ENCODE assay signal across 9 cellular contexts in the genomic region with DNA sequence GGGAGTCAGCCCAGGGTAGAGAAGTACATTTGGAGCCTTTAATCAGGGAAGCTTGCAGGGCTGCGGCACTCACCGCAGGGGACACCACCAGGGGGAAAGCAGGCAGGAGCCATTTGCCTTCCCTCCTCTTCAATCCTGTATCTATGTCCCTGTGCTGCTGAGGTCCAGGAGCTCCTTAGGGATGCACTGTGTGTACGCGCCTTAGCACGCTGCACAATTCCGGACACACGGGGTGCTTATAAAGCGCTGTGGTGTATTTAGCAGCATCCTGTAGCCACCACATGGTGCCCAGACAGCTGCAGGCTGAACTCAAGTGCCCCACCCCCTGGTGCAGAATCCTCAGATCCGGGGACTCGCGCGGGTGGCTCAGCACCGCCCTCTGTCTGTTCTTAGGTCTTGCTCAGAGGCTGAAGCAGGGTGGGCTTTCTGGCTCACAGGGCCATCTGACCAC.
DNase-seq lines count a peak whose midpoint lies in the region; ATAC-seq and TF ChIP-seq lines count a peak whose summit lies in the region.
"Had no signal": no experiment of that assay in that cellular context is flagged by ENCODE, and none has a peak within 500 bp of the region (broad histone marks: within the 10 kb centered on the region; RNA-seq: fewer than 3 reads in every experiment).

No MANE protein-coding gene starts in this region.

- H3K9ac ChIP-seq in smooth muscle cell (ENCODE audit: low read depth) = no peak overlapping the region

- TF ChIP-seq CTCF in cardiac muscle cell (IDR thresholded peaks at IDR 0.05; ENCODE audit: low read depth, low read length) (peak; percentile 9), smooth muscle cell (IDR thresholded peaks at IDR 0.05; ENCODE audit: borderline replicate concordance, insufficient read depth, poor library complexity, severe bottlenecking) (peak; percentile 8)

- no peaks in the 10 kb centered on the region for H3K9me3 ChIP-seq in cardiac muscle cell (ENCODE audit: low read depth)
- no peaks in the 10 kb centered on the region for H3K9me3 ChIP-seq in smooth muscle cell (replicated peaks; ENCODE audit: low read depth)
- H3K9me3 ChIP-seq: psoas muscle had no signal

- ATAC-seq in HG02642 (IDR thresholded peaks at IDR 0.05; ENCODE audit: poor library complexity, unreplicated experiment) (no peak), HG03469 (IDR thresholded peaks at IDR 0.05; ENCODE audit: unreplicated experiment) (no peak)
- ATAC-seq: psoas muscle had no signal

- in situ Hi-C loops in SK-MEL-5 (cut with HindIII; ENCODE audit: low pct_unique_long_range_greater_than_20kb, low sequenced_read_pairs) = no loop called here

- peaks cover 5% of the 10 kb centered on the region for H3K4me1 ChIP-seq in cardiac muscle cell (ENCODE audit: low read depth)
- H3K4me1 ChIP-seq in smooth muscle cell (ENCODE audit: low read depth) = no peaks in the 10 kb centered on the region
- H3K4me1 ChIP-seq: psoas muscle had no signal

- H3K27me3 ChIP-seq in cardiac muscle cell (no peaks in the 10 kb centered on the region), smooth muscle cell (ENCODE audit: low read depth) (no peaks in the 10 kb centered on the region)

- H4K20me1 ChIP-seq in smooth muscle cell (ENCODE audit: low read depth) = no peaks in the 10 kb centered on the region

- peak overlapping the region; percentile 1 for H2AFZ ChIP-seq in smooth muscle cell (ENCODE audit: low read depth)

- no peaks in the 10 kb centered on the region for H3K79me2 ChIP-seq in smooth muscle cell (ENCODE audit: low read depth)

- H3K27ac ChIP-seq in cardiac muscle cell = no peak overlapping the region
- no peak overlapping the region for H3K27ac ChIP-seq in smooth muscle cell (ENCODE audit: low read depth)
- H3K27ac ChIP-seq: psoas muscle had no signal

- DNase-seq in MV-4-11 (lab: John Stamatoyannopoulos, UW) = peak; percentile 54
- peak; percentile 62 for DNase-seq in SK-MEL-5 (ENCODE audit: low read depth, low spot score)
- DNase-seq in cardiac muscle cell (ENCODE audit: low read depth in 1 of 2, low spot score in 1 of 2) = peak; percentile 2 to 74
- DNase-seq in smooth muscle cell (lab: John Stamatoyannopoulos, UW; ENCODE audit: unreplicated experiment) = no peak
- no peak for DNase-seq in glomerular visceral epithelial cell (ENCODE audit: extremely low spot score)
- DNase-seq: effector CD4-positive, alpha-beta T cell had no signal

- H3K4me2 ChIP-seq in smooth muscle cell = no peak overlapping the region

- H3K4me3 ChIP-seq in cardiac muscle cell = no peak overlapping the region
- H3K4me3 ChIP-seq in smooth muscle cell = no peak overlapping the region
- H3K4me3 ChIP-seq: psoas muscle had no signal

- WGBS in smooth muscle cell (ENCODE audit: low lambda C conversion rate) = 49% methylated on average over 13 of the region's 13 CpGs

- no peaks in the 10 kb centered on the region for H3F3A ChIP-seq in smooth muscle cell (ENCODE audit: low read depth)

- H3K36me3 ChIP-seq in cardiac muscle cell (no peaks in the 10 kb centered on the region), smooth muscle cell (ENCODE audit: low read depth) (no peaks in the 10 kb centered on the region)

Comparison
In these comparisons a context has a peak if more than half of its experiments do, and no peak if none do; other contexts are left out.
1. DNase-seq: peak in MV-4-11 (single experiment), SK-MEL-5 (single experiment) and cardiac muscle cell (2 of 2); none in smooth muscle cell (single experiment) and glomerular visceral epithelial cell (single experiment).